10 cellular contexts compared by ENCODE assay signal in genomic region chr4:153518637-153519384, GRCh38. TPM values are rescaled to one million over a fixed set of nuclear protein-coding genes. Genes with fewer than 3 reads are reported as not detected.
DNase-seq lines count a peak whose midpoint lies in the region; ATAC-seq and FAIRE-seq lines count a peak whose summit lies in the region.
"Had no signal": no experiment of that assay in that cellular context is flagged by ENCODE, and none has a peak within 500 bp of the region (broad histone marks: within the 10 kb centered on the region; RNA-seq: fewer than 3 reads in every experiment).

No MANE protein-coding gene starts in this region.

- ATAC-seq in activated naive CD4-positive, alpha-beta T cell treated with anti-CD3 and anti-CD28 coated beads, Interleukin-2, amount 50 U/mL, for 72 hours = no peak
- no peak for ATAC-seq in HG02938 (IDR thresholded peaks at IDR 0.05; ENCODE audit: unreplicated experiment)

- FAIRE-seq in islet of Langerhans (lab: Jason Lieb, UNC) = peak; percentile 87

- H3K27ac ChIP-seq in stomach smooth muscle (ENCODE audit: low read length) = peak overlapping the region; percentile 31

- H3K4me1 ChIP-seq in stomach smooth muscle (ENCODE audit: control insufficient read depth, insufficient read depth, low read length) = peaks cover 12% of the 10 kb centered on the region

- no peak overlapping the region for H3K9ac ChIP-seq in stomach smooth muscle (ENCODE audit: low read length in 2 of 2)

- peak; percentile 36 for DNase-seq in HuH-7 (ENCODE audit: low spot score)
- no peak for DNase-seq in activated naive CD4-positive, alpha-beta T cell treated with anti-CD3 and anti-CD28 coated beads, Interleukin-2, amount 50 U/mL, for 72 hours (ENCODE audit: low spot score in 2 of 2)
- no peak for DNase-seq in NCI-H1930 (lab: John Stamatoyannopoulos, UW)
- DNase-seq in NCI-H146 (lab: John Stamatoyannopoulos, UW) = no peak
- DNase-seq: activated CD4-positive, alpha-beta T cell treated with anti-CD3 and anti-CD28 coated beads for 48 hours; H9; NK-92 treated with Interleukin-12 subunit alpha and Interleukin-12 subunit beta, amount 100 ng/mL, for 24 hours had no signal

- peaks cover 6 to 7% of the 10 kb centered on the region in 2 donors for H3K36me3 Mint-ChIP-seq in activated naive CD4-positive, alpha-beta T cell treated with anti-CD3 and anti-CD28 coated beads, Interleukin-2, amount 50 U/mL, for 72 hours

- peaks cover 0 to 4% of the 10 kb centered on the region in 2 donors for H3K9me3 Mint-ChIP-seq in activated naive CD4-positive, alpha-beta T cell treated with anti-CD3 and anti-CD28 coated beads, Interleukin-2, amount 50 U/mL, for 72 hours
- H3K9me3 Mint-ChIP-seq: H9 had no signal

- peak overlapping the region; percentile 70 to 97 for H3K27ac Mint-ChIP-seq in activated naive CD4-positive, alpha-beta T cell treated with anti-CD3 and anti-CD28 coated beads, Interleukin-2, amount 50 U/mL, for 72 hours

- H3K9me3 ChIP-seq in stomach smooth muscle (ENCODE audit: control insufficient read depth in 2 of 2, low read length in 2 of 2) = no peaks in the 10 kb centered on the region

- no peaks in the 10 kb centered on the region for H3K27me3 ChIP-seq in stomach smooth muscle (ENCODE audit: control insufficient read depth in 1 of 2, insufficient read depth in 2 of 2, low read length in 2 of 2)

- H3K36me3 ChIP-seq in stomach smooth muscle (ENCODE audit: control insufficient read depth in 2 of 2, insufficient read depth in 2 of 2, low read length in 2 of 2) = no peaks in the 10 kb centered on the region

- peak overlapping the region in 1 of 2 donors; percentile 44 for H3K4me3 ChIP-seq in stomach smooth muscle (ENCODE audit: low read length in 2 of 2)

RNA-seq across cellular contexts. Expression of gene TMEM131L, which starts 52.7 kb away (rescaled TPM):
- 10 to 100 TPM; 44.8 to 47.7 TPM for total RNA-seq in activated naive CD4-positive, alpha-beta T cell treated with anti-CD3 and anti-CD28 coated beads, Interleukin-2, amount 50 U/mL, for 72 hours
